ENCODE assay signal across 10 cellular contexts in genomic region chr6:146950351-146950835, GRCh38.
DNase-seq lines count a peak whose midpoint lies in the region; ATAC-seq lines count a peak whose summit lies in the region.
"Had no signal": no experiment of that assay in that cellular context is flagged by ENCODE, and none has a peak within 500 bp of the region (broad histone marks: within the 10 kb centered on the region; RNA-seq: fewer than 3 reads in every experiment).

No MANE protein-coding gene starts in this region.

- H4K91ac ChIP-seq in mesenchymal stem cell (ENCODE audit: low read length), result no peak overlapping the region

- no peak overlapping the region for H4K8ac ChIP-seq in mesenchymal stem cell (ENCODE audit: low read length)

- no peak overlapping the region for H3K23ac ChIP-seq in mesenchymal stem cell (ENCODE audit: low read length in 2 of 2)

- no peaks in the 10 kb centered on the region for H3K9me3 ChIP-seq in mesenchymal stem cell (ENCODE audit: control insufficient read depth, low read length)

- H3K27me3 ChIP-seq in mesenchymal stem cell (ENCODE audit: control insufficient read depth in 1 of 2, insufficient read depth in 1 of 2, low read length in 2 of 2), result no peaks in the 10 kb centered on the region

- no peak overlapping the region for H3K9ac ChIP-seq in mesenchymal stem cell (ENCODE audit: low read length)

- peak; percentile 36 for ATAC-seq in GM18861 (IDR thresholded peaks at IDR 0.05; ENCODE audit: unreplicated experiment)
- peak; percentile 57 for ATAC-seq in HG03196 (IDR thresholded peaks at IDR 0.05; ENCODE audit: unreplicated experiment)
- peak; percentile 93 to 97 for ATAC-seq in activated T-cell treated with anti-CD3 and anti-CD28 coated beads, Interleukin-2, amount 50 U/mL, for 72 hours (replicated peaks in 1 of 2)
- no peak for ATAC-seq in GM21825 (IDR thresholded peaks at IDR 0.05; ENCODE audit: unreplicated experiment)
- ATAC-seq: Right ventricle myocardium inferior had no signal

- no peak overlapping the region for H3K4ac ChIP-seq in mesenchymal stem cell (ENCODE audit: low read depth in 1 of 2, low read length in 2 of 2)

- H3K27ac Mint-ChIP-seq in activated T-cell treated with anti-CD3 and anti-CD28 coated beads, Interleukin-2, amount 50 U/mL, for 72 hours, result peak overlapping the region; percentile 84

- no peak overlapping the region for H3K4me3 ChIP-seq in mesenchymal stem cell (ENCODE audit: insufficient read depth in 1 of 2, low read depth in 1 of 2, low read length in 2 of 2)

- no peak overlapping the region for H3K14ac ChIP-seq in mesenchymal stem cell (ENCODE audit: low read length in 2 of 2)

- no peak overlapping the region for H3K27ac ChIP-seq in mesenchymal stem cell (ENCODE audit: low read length, poor library complexity, severe bottlenecking)

- H2BK15ac ChIP-seq in mesenchymal stem cell (ENCODE audit: low read depth, poor library complexity, severe bottlenecking), result no peak overlapping the region

- H3K4me1 Mint-ChIP-seq in activated T-cell treated with anti-CD3 and anti-CD28 coated beads, Interleukin-2, amount 50 U/mL, for 72 hours (ENCODE audit: low read depth), result peaks cover 30% of the 10 kb centered on the region

- peaks cover 4 to 11% of the 10 kb centered on the region in 2 donors for H3K9me3 Mint-ChIP-seq in activated T-cell treated with anti-CD3 and anti-CD28 coated beads, Interleukin-2, amount 50 U/mL, for 72 hours

- no peaks in the 10 kb centered on the region for H3K4me1 ChIP-seq in mesenchymal stem cell (ENCODE audit: control insufficient read depth, insufficient read depth, low read depth, low read length)

- H3K4me2 ChIP-seq in mesenchymal stem cell (ENCODE audit: low read length, poor library complexity, severe bottlenecking), result no peak overlapping the region

- DNase-seq in activated T-cell treated with anti-CD3 and anti-CD28 coated beads, Interleukin-2, amount 50 U/mL, for 72 hours, result peak; percentile 20 to 24
- DNase-seq in mesenchymal stem cell (peak; percentile 41), HPDE6-E6E7 (ENCODE audit: extremely low spot score) (no peak), NCI-H2227 treated with DMSO at 0.1 percent for 48 hours (lab: John Stamatoyannopoulos, UW) (no peak), NCI-H187 (lab: John Stamatoyannopoulos, UW) (no peak)
- DNase-seq: stimulated activated CD4-positive, alpha-beta T cell treated with anti-CD3 and anti-CD28 coated beads, Interleukin-2, amount 100 ng/mL, for 24 hours had no signal

- no peaks in the 10 kb centered on the region for H3K79me1 ChIP-seq in mesenchymal stem cell (replicated peaks; ENCODE audit: low read length, poor library complexity, severe bottlenecking)

- peak overlapping the region; percentile 36 to 40 for H3K4me3 Mint-ChIP-seq in activated T-cell treated with anti-CD3 and anti-CD28 coated beads, Interleukin-2, amount 50 U/mL, for 72 hours

- H3K36me3 ChIP-seq in mesenchymal stem cell (ENCODE audit: control insufficient read depth in 1 of 2, insufficient read depth in 2 of 2, low read depth in 1 of 2, low read length in 2 of 2), result no peaks in the 10 kb centered on the region

- no peaks in the 10 kb centered on the region for H3K27me3 Mint-ChIP-seq in activated T-cell treated with anti-CD3 and anti-CD28 coated beads, Interleukin-2, amount 50 U/mL, for 72 hours (ENCODE audit: low read depth)

- H2BK12ac ChIP-seq in mesenchymal stem cell (ENCODE audit: low read length in 2 of 2), result no peak overlapping the region

- H2AFZ ChIP-seq in mesenchymal stem cell (ENCODE audit: low read depth, low read length), result no peak overlapping the region

- no peak overlapping the region for H2AK5ac ChIP-seq in mesenchymal stem cell (ENCODE audit: low read length, severe bottlenecking)

- peaks cover 0 to 5% of the 10 kb centered on the region in 2 donors for H3K36me3 Mint-ChIP-seq in activated T-cell treated with anti-CD3 and anti-CD28 coated beads, Interleukin-2, amount 50 U/mL, for 72 hours (ENCODE audit: insufficient read depth in 2 of 2)

- no peak overlapping the region for H2BK5ac ChIP-seq in mesenchymal stem cell (ENCODE audit: low read depth, low read length, poor library complexity, severe bottlenecking)

- 69% methylated on average over 7 of the region's 7 CpGs for WGBS in mesenchymal stem cell

- no peak overlapping the region for H3K18ac ChIP-seq in mesenchymal stem cell (ENCODE audit: low read depth in 1 of 2, low read length in 2 of 2)

- no peak overlapping the region for H2BK120ac ChIP-seq in mesenchymal stem cell (ENCODE audit: low read depth, low read length)

Comparison
In these comparisons a context has a peak if more than half of its experiments do, and no peak if none do; other contexts are left out.
1. DNase-seq: peak in activated T-cell treated with anti-CD3 and anti-CD28 coated beads, Interleukin-2, amount 50 U/mL, for 72 hours (2 of 2) and mesenchymal stem cell (single experiment); none in HPDE6-E6E7 (single experiment), NCI-H2227 treated with DMSO at 0.1 percent for 48 hours (single experiment) and NCI-H187 (0 of 2).